ENCODE assay signal across 22 cellular contexts in genomic region chr2:115364078-115364477, GRCh38.
"Had no signal": no experiment of that assay in that cellular context is flagged by ENCODE, and none has a peak within 500 bp of the region (broad histone marks: within the 10 kb centered on the region; RNA-seq: fewer than 3 reads in every experiment).

No MANE protein-coding gene starts in this region.

- H3K9ac ChIP-seq: parathyroid adenoma had no signal

- H2AFZ ChIP-seq: parathyroid adenoma had no signal

- H3K27me3 Mint-ChIP-seq: activated naive CD4-positive, alpha-beta T cell treated with anti-CD3 and anti-CD28 coated beads, Interleukin-2, amount 50 U/mL, for 24 hours; naive B cell; stimulated activated naive CD8-positive, alpha-beta T cell treated with anti-CD3 and anti-CD28 coated beads, Interleukin-15, Interleukin-2, amounts not matched to agents 100 ng/mL and 50 ng/mL, for 24 hours had no signal

- H3K4me1 Mint-ChIP-seq: activated naive CD4-positive, alpha-beta T cell treated with anti-CD3 and anti-CD28 coated beads, Interleukin-2, amount 50 U/mL, for 24 hours; naive B cell had no signal

- H3K79me2 ChIP-seq: parathyroid adenoma had no signal

- H3K4me3 ChIP-seq: body of pancreas, left ventricle myocardium inferior, mucosa of descending colon, tibial nerve, uterus had no signal

- H3K4me3 Mint-ChIP-seq: activated naive CD4-positive, alpha-beta T cell treated with anti-CD3 and anti-CD28 coated beads, Interleukin-2, amount 50 U/mL, for 24 hours; activated T-cell treated with anti-CD3 and anti-CD28 coated beads, Interleukin-2, amount 50 U/mL, for 72 hours; naive B cell; stimulated activated naive CD8-positive, alpha-beta T cell treated with anti-CD3 and anti-CD28 coated beads, Interleukin-15, Interleukin-2, amounts not matched to agents 100 ng/mL and 50 ng/mL, for 24 hours had no signal

- H3K4me1 ChIP-seq: foreskin keratinocyte, left ventricle myocardium inferior, parathyroid adenoma, tibial nerve, uterus had no signal

- ATAC-seq: activated T-cell treated with anti-CD3 and anti-CD28 coated beads, Interleukin-2, amount 50 U/mL, for 72 hours; body of pancreas; foreskin keratinocyte; mucosa of descending colon; SK-N-SH treated with all-trans-retinoic acid at 6 μM for 48 hours had no signal

- H3K36me3 ChIP-seq: left ventricle myocardium inferior, tibial nerve, uterus had no signal

- H3K36me3 Mint-ChIP-seq: activated naive CD4-positive, alpha-beta T cell treated with anti-CD3 and anti-CD28 coated beads, Interleukin-2, amount 50 U/mL, for 24 hours; naive B cell had no signal

- H3K9me3 ChIP-seq: body of pancreas, mucosa of descending colon, uterus had no signal

- H3K27ac ChIP-seq: body of pancreas, epithelial cell of prostate, foreskin keratinocyte, left ventricle myocardium inferior, parathyroid adenoma, tibial nerve, uterus had no signal

- H3K27ac Mint-ChIP-seq: activated naive CD4-positive, alpha-beta T cell treated with anti-CD3 and anti-CD28 coated beads, Interleukin-2, amount 50 U/mL, for 24 hours; activated T-cell treated with anti-CD3 and anti-CD28 coated beads, Interleukin-2, amount 50 U/mL, for 72 hours; naive B cell; stimulated activated naive CD8-positive, alpha-beta T cell treated with anti-CD3 and anti-CD28 coated beads, Interleukin-15, Interleukin-2, amounts not matched to agents 100 ng/mL and 50 ng/mL, for 24 hours had no signal

- DNase-seq: activated CD4-positive, alpha-beta T cell treated with anti-CD3 and anti-CD28 coated beads, Interleukin-2, amount 50 U/mL, for 1 hour; activated CD4-positive, CD25-positive, alpha-beta regulatory T cell treated with anti-CD3 and anti-CD28 coated beads, Interleukin-2, amount 50 U/mL, for 72 hours; activated effector memory CD4-positive, alpha-beta T cell treated with anti-CD3 and anti-CD28 coated beads, Interleukin-2, amount 50 U/mL, for 16 hours; activated T-cell treated with anti-CD3 and anti-CD28 coated beads, Interleukin-2, amount 50 U/mL, for 72 hours; body of pancreas; foreskin keratinocyte; hippocampal formation; left ventricle myocardium inferior; mammary epithelial cell; mucosa of descending colon; naive B cell; stimulated activated CD4-positive, alpha-beta T cell treated with anti-CD3 and anti-CD28 coated beads, Interleukin-12 subunit alpha, Interleukin-12 subunit beta, amount 100 ng/mL, for 4 hours; stimulated activated CD4-positive, alpha-beta T cell treated with anti-CD3 and anti-CD28 coated beads, Interleukin-1b, Interleukin-23, amount 100 ng/mL, for 48 hours; T-helper 1 cell; T1000; uterus had no signal

- H3K27me3 ChIP-seq: body of pancreas, foreskin keratinocyte, tibial nerve, uterus had no signal
